Comparison of ENCODE assay signal across 23 cellular contexts in genomic region chr1:218717611-218718010, GRCh38.
DNase-seq lines count a peak whose midpoint lies in the region; FAIRE-seq and TF ChIP-seq lines count a peak whose summit lies in the region.
"Had no signal": no experiment of that assay in that cellular context is flagged by ENCODE, and none has a peak within 500 bp of the region (broad histone marks: within the 10 kb centered on the region; RNA-seq: fewer than 3 reads in every experiment).

No MANE protein-coding gene starts in this region.

- no peaks in the 10 kb centered on the region for H3K27me3 ChIP-seq in esophagus muscularis mucosa
- H3K27me3 ChIP-seq: ovary, stomach, upper lobe of right lung had no signal

- TF ChIP-seq CTCF in esophagus muscularis mucosa (IDR thresholded peaks at IDR 0.05) = no peak

- peak; percentile 27 for DNase-seq in AG08395 (ENCODE audit: low spot score)
- DNase-seq in RCC 7860 (ENCODE audit: low spot score) = peak; percentile 63
- DNase-seq in dedifferentiated amniotic fluid mesenchymal stem cell (ENCODE audit: extremely low spot score) = peak; percentile 48
- peak; percentile 33 for DNase-seq in kidney tubule cell (ENCODE audit: low spot score)
- no peak for DNase-seq in SW 1271 (lab: John Stamatoyannopoulos, UW)
- DNase-seq in NCI-H524 treated with DMSO at 0.1 percent for 48 hours (lab: John Stamatoyannopoulos, UW) = no peak
- no peak for DNase-seq in urothelium cell line (ENCODE audit: low spot score)
- DNase-seq in esophagus muscularis mucosa (ENCODE audit: extremely low spot score) = no peak
- DNase-seq: ACHN; activated CD4-positive, alpha-beta T cell treated with anti-CD3 and anti-CD28 coated beads for 1 hour; activated CD8-positive, alpha-beta memory T cell treated with anti-CD3 and anti-CD28 coated beads, Interleukin-2, amount 10 ng/mL, durations not matched to agents 7 days and 5 days; CD4-positive, alpha-beta T cell; DMS79 treated with DMSO at 0.1 percent for 48 hours; left ventricle myocardium superior; NCI-H1105; NCI-H69; OCI-M1; ovary; stimulated activated CD4-positive, alpha-beta T cell treated with anti-CD3 and anti-CD28 coated beads, Interleukin-2, amount 100 ng/mL, for 48 hours; stomach; upper lobe of right lung had no signal

- TF ChIP-seq EP300 in esophagus muscularis mucosa (IDR thresholded peaks at IDR 0.05) = no peak

- intact Hi-C loops in esophagus muscularis mucosa (cut with DNase I) = no loop called here

- no peaks in the 10 kb centered on the region for H3K9me3 ChIP-seq in esophagus muscularis mucosa
- H3K9me3 ChIP-seq: ovary, stomach, upper lobe of right lung had no signal

- peaks cover 0 to 10% (median 6%) of the 10 kb centered on the region in 4 donors for H3K4me1 ChIP-seq in esophagus muscularis mucosa
- H3K4me1 ChIP-seq: stomach, upper lobe of right lung had no signal

- no peak overlapping the region for H3K27ac ChIP-seq in esophagus muscularis mucosa (replicated peaks in 1 of 4)
- H3K27ac ChIP-seq: ovary, stomach, upper lobe of right lung had no signal

- no peak overlapping the region for H3K4me3 ChIP-seq in esophagus muscularis mucosa
- H3K4me3 ChIP-seq: K562, ovary, stomach, upper lobe of right lung had no signal

- WGBS in esophagus muscularis mucosa = 0% methylated on average over 1 of the region's 1 CpG

- TF ChIP-seq POLR2A in esophagus muscularis mucosa (IDR thresholded peaks at IDR 0.05; ENCODE audit: low read depth) = no peak

- H3K36me3 ChIP-seq in esophagus muscularis mucosa = no peaks in the 10 kb centered on the region
- H3K36me3 ChIP-seq: ovary, stomach, upper lobe of right lung had no signal

- FAIRE-seq in RCC 7860 (lab: Jason Lieb, UNC) = peak; percentile 78
- no peak for FAIRE-seq in urothelium cell line (lab: Jason Lieb, UNC)
- FAIRE-seq: H54, K562 had no signal

Comparison
In these comparisons a context has a peak if more than half of its experiments do, and no peak if none do; other contexts are left out.
1. DNase-seq: peak in AG08395 (single experiment), RCC 7860 (single experiment), dedifferentiated amniotic fluid mesenchymal stem cell (single experiment) and kidney tubule cell (single experiment); none in SW 1271 (0 of 2), NCI-H524 treated with DMSO at 0.1 percent for 48 hours (single experiment), urothelium cell line (single experiment) and esophagus muscularis mucosa (single experiment).